12 cellular contexts compared by ENCODE assay signal in the genomic region with DNA sequence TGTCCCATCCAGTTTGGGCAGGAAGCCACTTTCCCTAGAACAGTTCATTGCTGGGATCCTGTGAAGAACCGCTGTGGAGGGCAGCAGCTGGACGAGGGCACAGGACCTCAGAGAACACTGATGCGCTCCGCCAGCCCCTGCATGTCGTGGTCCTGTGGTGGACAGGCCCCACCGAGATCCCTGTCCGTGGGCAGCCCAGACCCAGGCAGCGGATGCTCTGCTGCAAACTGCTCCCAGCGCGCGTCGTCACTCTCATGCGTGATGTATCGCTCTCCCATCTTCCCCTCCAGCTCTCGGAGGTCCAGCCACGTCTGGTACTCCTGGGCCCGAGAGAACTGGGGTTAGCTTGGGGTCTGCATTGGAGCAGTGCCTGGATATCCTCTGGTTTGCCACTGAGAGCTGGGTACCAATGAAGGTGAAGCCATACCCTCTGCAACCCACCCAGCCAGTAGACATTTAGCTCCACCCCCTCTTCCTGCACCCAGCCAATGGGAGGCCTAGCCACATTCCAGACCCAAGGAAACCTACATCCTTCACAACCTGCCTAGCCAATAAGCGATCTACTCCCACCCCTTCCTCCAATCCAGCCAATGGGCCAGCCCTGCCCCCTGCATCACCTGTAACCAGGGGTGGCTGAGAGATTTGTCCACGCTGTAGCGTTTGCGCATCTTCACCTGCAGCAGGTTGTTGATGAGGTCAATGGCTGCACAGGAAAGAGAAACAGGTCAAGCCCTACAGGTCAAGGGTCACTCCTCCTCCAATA. TPM values are rescaled to one million over a fixed set of nuclear protein-coding genes. Genes with fewer than 3 reads are reported as not detected.
DNase-seq lines count a peak whose midpoint lies in the region; ATAC-seq and TF ChIP-seq lines count a peak whose summit lies in the region.
"Had no signal": no experiment of that assay in that cellular context is flagged by ENCODE, and none has a peak within 500 bp of the region (broad histone marks: within the 10 kb centered on the region; RNA-seq: fewer than 3 reads in every experiment).

No MANE protein-coding gene starts in this region.

- H3K4me3 ChIP-seq in A673 (ENCODE audit: low read depth, low read length, poor library complexity, severe bottlenecking): no peak overlapping the region
- H3K4me3 ChIP-seq in Panc1 (ENCODE audit: low read depth in 2 of 2, low read length in 2 of 2): no peak overlapping the region

- H3K27me3 ChIP-seq in A673 (replicated peaks; ENCODE audit: insufficient read depth, low read depth, low read length, poor library complexity) (no peaks in the 10 kb centered on the region), Panc1 (ENCODE audit: control insufficient read depth, insufficient read depth, low read length) (no peaks in the 10 kb centered on the region)
- H3K27me3 ChIP-seq: neutrophil had no signal

- ATAC-seq in Panc1: peak; percentile 78
- ATAC-seq in HG03439 (IDR thresholded peaks at IDR 0.05; ENCODE audit: unreplicated experiment): no peak
- no peak for ATAC-seq in GM18858 (IDR thresholded peaks at IDR 0.05; ENCODE audit: unreplicated experiment)

- DNase-seq in A673 (ENCODE audit: low spot score) (peak; percentile 58), ELR (ENCODE audit: low read depth) (peak; percentile 46), Panc1 (ENCODE audit: low read depth, low spot score) (no peak), glomerular visceral epithelial cell (ENCODE audit: extremely low spot score) (peak; percentile 23), HPDE6-E6E7 (ENCODE audit: extremely low spot score) (no peak), occipital lobe (lab: John Stamatoyannopoulos, UW) (no peak)
- DNase-seq: stimulated activated CD4-positive, alpha-beta T cell treated with anti-CD3 and anti-CD28 coated beads, Interleukin-4, amount 100 ng/mL, for 24 hours had no signal

- intact Hi-C loops in A673 (cut with micrococcal nuclease; ENCODE audit: unreplicated experiment): no loop called here
- intact Hi-C loops in Panc1 (cut with micrococcal nuclease; ENCODE audit: unreplicated experiment): no loop called here

- in situ Hi-C loops in Panc1 (cut with HindIII; ENCODE audit: low pct_unique_long_range_greater_than_20kb, low sequenced_read_pairs): no loop called here

- no peak for TF ChIP-seq CTCF in A673 (conservative IDR thresholded peaks at IDR 0.05; ENCODE audit: low read depth, low read length)
- TF ChIP-seq CTCF in Panc1 (IDR thresholded peaks at IDR 0.05): no peak

- POLR2A ChIA-PET in A673 (lab: Charles Lee; ENCODE audit: low non-redundant PET) (no interaction called here), Panc1 (lab: Charles Lee) (no interaction called here)

- H3K36me3 ChIP-seq in A673 (ENCODE audit: insufficient read depth, low read length, poor library complexity, severe bottlenecking) (peaks cover 17% of the 10 kb centered on the region), Panc1 (ENCODE audit: control insufficient read depth, insufficient read depth, low read length) (no peaks in the 10 kb centered on the region)

- H3K27ac ChIP-seq in A673 (ENCODE audit: low read depth, low read length, poor library complexity, severe bottlenecking): no peak overlapping the region
- H3K27ac ChIP-seq in Panc1 (ENCODE audit: low read length): no peak overlapping the region

- H3K4me1 ChIP-seq in A673 (ENCODE audit: insufficient read depth, low read length, poor library complexity, severe bottlenecking) (no peaks in the 10 kb centered on the region), Panc1 (ENCODE audit: control insufficient read depth, insufficient read depth, low read length) (no peaks in the 10 kb centered on the region)

- CTCF ChIA-PET in A673 (lab: Charles Lee) (no interaction called here), Panc1 (lab: Charles Lee) (interaction anchor here (0.6 kb wide), 1 partner anchor 12 kb away, joined by 3 read pairs; no protein-coding TSS in a partner anchor)

- TSS peak; percentile 44 for BruUV-seq in A673 (replicated peaks; lab: Mats Ljungman, UMichigan)
- TSS peak; percentile 79 for BruUV-seq in Panc1 (replicated peaks; lab: Mats Ljungman, UMichigan)

- H3K9me3 ChIP-seq in A673 (ENCODE audit: low read depth, low read length, poor library complexity, severe bottlenecking) (no peaks in the 10 kb centered on the region), Panc1 (ENCODE audit: control insufficient read depth, insufficient read depth, low read depth, low read length) (no peaks in the 10 kb centered on the region)
- H3K9me3 ChIP-seq: neutrophil had no signal

RNA-seq across cellular contexts. Expression of a gene that starts 13.6 kb away (rescaled TPM):
- total RNA-seq in A673 (2021) (0.32 and 1.1 TPM in 2 replicates), Panc1 (2021; ENCODE audit: unreplicated experiment) (1.0 TPM), occipital lobe (14.5 TPM)
- polyA plus RNA-seq in Panc1 (2012; ENCODE audit: insufficient read length): 0.44 TPM

RNA-seq across cellular contexts. Expression of a gene that starts 38.6 kb away (rescaled TPM):
- total RNA-seq in A673 (2021) (not detected in 2 replicates), Panc1 (2021; ENCODE audit: unreplicated experiment) (not detected), occipital lobe (not detected)
- not detected for polyA plus RNA-seq in Panc1 (2012; ENCODE audit: insufficient read length)
- total RNA-seq: cerebellum, temporal lobe had no signal

RNA-seq across cellular contexts. Expression of a gene that starts 42.3 kb away (rescaled TPM):
- total RNA-seq in A673 (2021) (45.1 and 60.3 TPM in 2 replicates), Panc1 (2021; ENCODE audit: unreplicated experiment) (41.2 TPM), occipital lobe (4.7 TPM)
- 44.2 TPM for polyA plus RNA-seq in Panc1 (2012; ENCODE audit: insufficient read length)

RNA-seq across cellular contexts. Expression of a gene that starts 49.7 kb away (rescaled TPM):
- 0.46 TPM in 1 of 2 replicates, not detected in the other for total RNA-seq in A673 (2021)
- 0.08 TPM for total RNA-seq in Panc1 (2021; ENCODE audit: unreplicated experiment)
- not detected for polyA plus RNA-seq in Panc1 (2012; ENCODE audit: insufficient read length)
- total RNA-seq in occipital lobe: not detected
- total RNA-seq: cerebellum had no signal

Comparison
In these comparisons a context has a peak if more than half of its experiments do, and no peak if none do; other contexts are left out.
1. DNase-seq: peak in A673 (single experiment), ELR (single experiment) and glomerular visceral epithelial cell (single experiment); none in Panc1 (single experiment), HPDE6-E6E7 (single experiment) and occipital lobe (single experiment).